In the genomic region with DNA sequence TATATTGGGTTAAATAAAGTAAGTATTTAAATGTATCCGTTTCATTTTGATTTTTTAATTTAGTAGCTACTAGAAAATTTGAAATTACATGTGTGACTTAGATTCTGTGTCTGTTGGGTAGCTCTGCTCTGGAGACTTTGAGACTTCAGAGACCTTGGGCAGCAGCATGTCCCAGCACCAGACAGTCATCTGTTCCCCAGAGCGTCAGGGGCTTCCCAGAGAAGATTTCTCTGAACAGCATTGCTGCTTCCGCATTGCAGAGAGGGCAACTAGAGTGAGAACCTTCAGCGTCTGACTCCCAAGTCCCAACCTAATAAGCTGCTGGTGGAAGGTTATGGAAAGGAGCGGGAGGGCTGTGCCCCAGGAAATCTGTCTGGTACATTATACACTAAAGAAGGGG, we compare ENCODE assay signal across 23 cellular contexts. TPM values are rescaled to one million over a fixed set of nuclear protein-coding genes. Genes with fewer than 3 reads are reported as not detected.
DNase-seq lines count a peak whose midpoint lies in the region; ATAC-seq, FAIRE-seq and TF ChIP-seq lines count a peak whose summit lies in the region.
"Had no signal": no experiment of that assay in that cellular context is flagged by ENCODE, and none has a peak within 500 bp of the region (broad histone marks: within the 10 kb centered on the region; RNA-seq: fewer than 3 reads in every experiment).

No MANE protein-coding gene starts in this region.

- no peaks in the 10 kb centered on the region for H3K9me1 ChIP-seq in K562 (ENCODE audit: control insufficient read depth, insufficient read depth, low read length)

- no peaks in the 10 kb centered on the region for H3K9me2 ChIP-seq in neural cell (ENCODE audit: insufficient read depth, low read length)

- in situ Hi-C loops in K562 (cut with MboI): no loop called here

- no peak for TF ChIP-seq POLR2A in K562 (conservative IDR thresholded peaks at IDR 0.05)
- TF ChIP-seq POLR2A in uterus (IDR thresholded peaks at IDR 0.05): no peak

- no TSS peak for BruUV-seq in K562 (replicated peaks; lab: Mats Ljungman, UMichigan)

- CTCF ChIA-PET in K562 (lab: Yijun Ruan, JAX; ENCODE audit: low intra/inter-chr PET ratio): no interaction called here

- H3K79me2 ChIP-seq in K562 (ENCODE audit: control insufficient read depth, insufficient read depth, low read length): no peaks in the 10 kb centered on the region
- H3K79me2 ChIP-seq in neural cell (replicated peaks; ENCODE audit: insufficient read depth, low read length): peaks cover 3% of the 10 kb centered on the region

- H3K27ac ChIP-seq in K562 (ENCODE audit: extremely low read depth, low read depth, low read length): no peak overlapping the region
- peak overlapping the region; percentile 61 for H3K27ac ChIP-seq in neural cell (ENCODE audit: low read length)
- no peak overlapping the region for H3K27ac ChIP-seq in uterus
- H3K27ac ChIP-seq: BLaER1, GM23248, HL-60 had no signal

- intact Hi-C loops in K562 (cut with micrococcal nuclease): no loop called here
- intact Hi-C loops in uterus (cut with DNase I; ENCODE audit: low total_unique reads): no loop called here

- DNase-seq in Kasumi-1 (lab: John Stamatoyannopoulos, UW) (peak; percentile 51 to 62), K562 (ENCODE audit: extremely low read depth in 1 of 4, low spot score in 3 of 4) (no peak), iPS-NIHi7 (ENCODE audit: extremely low spot score) (no peak), uterus (no peak)
- DNase-seq in effector CD8-positive, alpha-beta T cell (lab: John Stamatoyannopoulos, UW): no peak
- DNase-seq: 8988T; CD4-positive, alpha-beta memory T cell; DMS153; DMS79; GDM1; HCEC 1CT had no signal

- H2AFZ ChIP-seq in K562 (ENCODE audit: low read depth, low read length) (no peak overlapping the region), neural cell (ENCODE audit: low read depth, low read length) (no peak overlapping the region)
- H2AFZ ChIP-seq: GM23248 had no signal

- H3K36me3 ChIP-seq in K562 (ENCODE audit: control insufficient read depth, insufficient read depth, low read length) (no peaks in the 10 kb centered on the region), neural cell (ENCODE audit: insufficient read depth, low read length) (no peaks in the 10 kb centered on the region), uterus (no peaks in the 10 kb centered on the region)
- H3K36me3 ChIP-seq: BLaER1 had no signal

- H3K4me3 ChIP-seq in K562: no peak overlapping the region
- H3K4me3 ChIP-seq in neural cell (ENCODE audit: low read length): peak overlapping the region; percentile 50
- no peak overlapping the region for H3K4me3 ChIP-seq in uterus
- H3K4me3 ChIP-seq: BLaER1, GM23248 had no signal

- no peak for TF ChIP-seq CTCF in K562 (IDR thresholded peaks at IDR 0.05 in 2 of 3, conservative IDR thresholded peaks at IDR 0.05 in 1 of 3; ENCODE audit: insufficient read depth in 2 of 3, low read depth in 1 of 3, low read length in 3 of 3)
- TF ChIP-seq CTCF in neural cell (IDR thresholded peaks at IDR 0.05; ENCODE audit: poor library complexity, severe bottlenecking): no peak
- TF ChIP-seq CTCF in uterus (IDR thresholded peaks at IDR 0.05): no peak

- peaks cover 19% of the 10 kb centered on the region for H4K20me1 ChIP-seq in K562 (replicated peaks; ENCODE audit: control insufficient read depth, insufficient read depth, low read length)
- no peaks in the 10 kb centered on the region for H4K20me1 ChIP-seq in neural cell (ENCODE audit: insufficient read depth)
- H4K20me1 ChIP-seq: BLaER1 had no signal

- no peak for FAIRE-seq in K562 (lab: Jason Lieb, UNC)
- FAIRE-seq: GM19239, H54 had no signal

- no peaks in the 10 kb centered on the region for H3F3A ChIP-seq in neural cell (ENCODE audit: insufficient read depth, low read length, poor library complexity, severe bottlenecking)

- POLR2A ChIA-PET in K562 (lab: Yijun Ruan, JAX): interaction anchor here (1.6 kb wide), 1 partner anchor 10 kb away, joined by 5 read pairs; no protein-coding TSS in a partner anchor

- 8% methylated on average over 5 of the region's 5 CpGs for WGBS in K562 (ENCODE audit: insufficient coverage, low coverage, missing lambda C conversion rate)

- ATAC-seq in K562 (0 out of 3 replicates have a peak, but pooled peaks have one; percentile 24), GM21423 (IDR thresholded peaks at IDR 0.05; ENCODE audit: unreplicated experiment) (no peak)

- TF ChIP-seq EP300 in K562 (IDR thresholded peaks at IDR 0.05; ENCODE audit: low read length) (no peak), neural cell (conservative IDR thresholded peaks at IDR 0.05; ENCODE audit: poor library complexity, severe bottlenecking) (no peak)

- H3K4me2 ChIP-seq in K562 (ENCODE audit: insufficient read depth, low read length) (no peak overlapping the region), neural cell (ENCODE audit: low read length) (no peak overlapping the region)
- H3K4me2 ChIP-seq: BLaER1 had no signal

- H3K4me1 ChIP-seq in K562 (replicated peaks in 1 of 2; ENCODE audit: control insufficient read depth in 2 of 2, insufficient read depth in 2 of 2, low read length in 2 of 2): peaks cover 0 to 8% of the 10 kb centered on the region in 2 experiments; a peak in 1 of 5 replicates
- no peaks in the 10 kb centered on the region for H3K4me1 ChIP-seq in uterus

- no peak for TF ChIP-seq RAD21 in K562 (CRISPR knock-in tag; conservative IDR thresholded peaks at IDR 0.05 in 1 of 2, IDR thresholded peaks at IDR 0.05 in 1 of 2)
- TF ChIP-seq RAD21 in neural cell (conservative IDR thresholded peaks at IDR 0.05): no peak

- H3K27me3 ChIP-seq in K562 (ENCODE audit: control insufficient read depth in 2 of 2, insufficient read depth in 2 of 2, low read length in 2 of 2) (peaks cover 28 to 57% of the 10 kb centered on the region in 2 experiments), neural cell (ENCODE audit: insufficient read depth, low read depth, low read length) (no peaks in the 10 kb centered on the region), uterus (no peaks in the 10 kb centered on the region)
- H3K27me3 ChIP-seq: BLaER1 had no signal

- H3K9me3 ChIP-seq in K562 (replicated peaks; ENCODE audit: control insufficient read depth, insufficient read depth, low read depth, low read length) (no peaks in the 10 kb centered on the region), neural cell (ENCODE audit: low read length) (no peaks in the 10 kb centered on the region), uterus (no peaks in the 10 kb centered on the region)
- H3K9me3 ChIP-seq: BLaER1 had no signal

- no peak overlapping the region for H3K9ac ChIP-seq in K562 (ENCODE audit: insufficient read depth in 1 of 2, low read depth in 2 of 2, low read length in 2 of 2)
- peak overlapping the region; percentile 42 for H3K9ac ChIP-seq in neural cell (ENCODE audit: low read length)
- H3K9ac ChIP-seq: BLaER1, GM23248 had no signal

RNA-seq across cellular contexts. Expression of a gene that starts 6.6 kb away (rescaled TPM):
- total RNA-seq in K562 (2011; cell fraction: chromatin; rRNA removed; ENCODE audit: low replicate concordance): not detected in 2 replicates
- total RNA-seq in K562 (2011; cell fraction: nucleolus; rRNA removed): not detected in 2 replicates
- total RNA-seq in K562 (2011; cell fraction: nucleoplasm; rRNA removed): not detected in 2 replicates
- total RNA-seq in K562 (2014; rRNA removed): not detected in 2 replicates
- not detected in 2 replicates for total RNA-seq in K562 (2014; rRNA removed; fragmentation: Illumina TruSeq; extraction: Trizol)
- total RNA-seq in K562 (2015; rRNA removed; fragmentation: Illumina TruSeq; extraction: Trizol): not detected in 2 replicates
- not detected in 2 replicates for total RNA-seq in K562 (2021)
- polyA plus RNA-seq in K562 (2011; rRNA removed): not detected in 2 replicates
- polyA plus RNA-seq in K562 (2011; cell fraction: cytosol; rRNA removed): not detected in 2 replicates
- polyA plus RNA-seq in K562 (2011; cell fraction: nucleus; rRNA removed): not detected in 2 replicates
- polyA plus RNA-seq in K562 (2012): not detected in 2 replicates
- not detected in 2 replicates for polyA plus RNA-seq in K562 (2014; fragmentation: Illumina TruSeq; extraction: Trizol)
- polyA plus RNA-seq in K562 (2014; fragmentation: Nextera tagmentation; extraction: Ambion mirVana): not detected
- not detected in 2 replicates for polyA plus RNA-seq in K562 (2014; rRNA removed)
- polyA minus RNA-seq in K562 (2011; rRNA and poly(A)+ RNA removed): not detected in 2 replicates
- polyA minus RNA-seq in K562 (2011; cell fraction: cytosol; rRNA and poly(A)+ RNA removed): not detected in 2 replicates
- not detected in 2 replicates for polyA minus RNA-seq in K562 (2011; cell fraction: nucleus; rRNA and poly(A)+ RNA removed)
- not detected in 2 replicates for polyA plus RNA-seq in neural cell
- polyA minus RNA-seq in neural cell: not detected in 2 replicates
- under 1 TPM in 1 of 4 donors, not detected in 3; 0.14 TPM for total RNA-seq in uterus
- total RNA-seq: A673, Daoy, GM23248, HT1080 had no signal
- polyA plus RNA-seq: AG04450, CD14-positive monocyte, GM23248 had no signal

RNA-seq across cellular contexts. Expression of a gene that starts 8.3 kb away (rescaled TPM):
- 21.0 and 31.5 TPM in 2 replicates for total RNA-seq in K562 (2011; cell fraction: chromatin; rRNA removed; ENCODE audit: low replicate concordance)
- 9.5 and 11.7 TPM in 2 replicates for total RNA-seq in K562 (2011; cell fraction: nucleolus; rRNA removed)
- 16.6 and 17.5 TPM in 2 replicates for total RNA-seq in K562 (2011; cell fraction: nucleoplasm; rRNA removed)
- total RNA-seq in K562 (2014; rRNA removed): 7.1 and 7.2 TPM in 2 replicates
- total RNA-seq in K562 (2014; rRNA removed; fragmentation: Illumina TruSeq; extraction: Trizol): 8.4 and 9.6 TPM in 2 replicates
- 3.4 and 4.3 TPM in 2 replicates for total RNA-seq in K562 (2015; rRNA removed; fragmentation: Illumina TruSeq; extraction: Trizol)
- total RNA-seq in K562 (2021): 11.4 and 11.5 TPM in 2 replicates
- 17.0 and 21.3 TPM in 2 replicates for polyA plus RNA-seq in K562 (2011; rRNA removed)
- 8.6 and 14.0 TPM in 2 replicates for polyA plus RNA-seq in K562 (2011; cell fraction: cytosol; rRNA removed)
- 14.9 and 15.1 TPM in 2 replicates for polyA plus RNA-seq in K562 (2011; cell fraction: nucleus; rRNA removed)
- 9.0 and 10.0 TPM in 2 replicates for polyA plus RNA-seq in K562 (2012)
- polyA plus RNA-seq in K562 (2014; fragmentation: Illumina TruSeq; extraction: Trizol): 10.8 and 11.4 TPM in 2 replicates
- polyA plus RNA-seq in K562 (2014; fragmentation: Nextera tagmentation; extraction: Ambion mirVana): 1 to 10 TPM; 5.3 to 6.9 TPM
- polyA plus RNA-seq in K562 (2014; rRNA removed): 8.9 and 10.3 TPM in 2 replicates
- 14.0 and 16.3 TPM in 2 replicates for polyA minus RNA-seq in K562 (2011; rRNA and poly(A)+ RNA removed)
- 5.1 and 5.3 TPM in 2 replicates for polyA minus RNA-seq in K562 (2011; cell fraction: cytosol; rRNA and poly(A)+ RNA removed)
- polyA minus RNA-seq in K562 (2011; cell fraction: nucleus; rRNA and poly(A)+ RNA removed): 4.6 and 6.3 TPM in 2 replicates
- polyA plus RNA-seq in neural cell: 19.5 and 26.5 TPM in 2 replicates
- polyA minus RNA-seq in neural cell: 24.6 and 28.6 TPM in 2 replicates
- total RNA-seq in uterus: 1 to 10 TPM in 2 of 4 donors, under 1 TPM in 2; 0.26 to 6.8 (median 1.8) TPM

RNA-seq across cellular contexts. Expression of a gene that starts 33.0 kb away (rescaled TPM):
- total RNA-seq in K562 (2011; cell fraction: chromatin; rRNA removed; ENCODE audit: low replicate concordance): not detected in 2 replicates
- not detected in 2 replicates for total RNA-seq in K562 (2011; cell fraction: nucleolus; rRNA removed)
- total RNA-seq in K562 (2011; cell fraction: nucleoplasm; rRNA removed): not detected in 2 replicates
- total RNA-seq in K562 (2014; rRNA removed) (not detected in 2 replicates), K562 (2014; rRNA removed; fragmentation: Illumina TruSeq; extraction: Trizol) (not detected in 2 replicates), K562 (2015; rRNA removed; fragmentation: Illumina TruSeq; extraction: Trizol) (not detected in 2 replicates), K562 (2021) (not detected in 2 replicates), uterus (1 to 10 TPM in 2 of 4 donors, under 1 TPM in 2; 0.51 to 4.8 (median 2.1) TPM)
- polyA plus RNA-seq in K562 (2011; rRNA removed) (not detected in 2 replicates), K562 (2014; fragmentation: Illumina TruSeq; extraction: Trizol) (not detected in 2 replicates), K562 (2014; fragmentation: Nextera tagmentation; extraction: Ambion mirVana) (not detected), K562 (2014; rRNA removed) (not detected in 2 replicates), neural cell (0.28 and 0.45 TPM in 2 replicates)
- not detected in 2 replicates for polyA plus RNA-seq in K562 (2011; cell fraction: cytosol; rRNA removed)
- not detected in 2 replicates for polyA plus RNA-seq in K562 (2011; cell fraction: nucleus; rRNA removed)
- polyA plus RNA-seq in K562 (2012): not detected in 2 replicates
- not detected in 2 replicates for polyA minus RNA-seq in K562 (2011; rRNA and poly(A)+ RNA removed)
- not detected in 2 replicates for polyA minus RNA-seq in K562 (2011; cell fraction: cytosol; rRNA and poly(A)+ RNA removed)
- polyA minus RNA-seq in K562 (2011; cell fraction: nucleus; rRNA and poly(A)+ RNA removed): not detected in 2 replicates
- polyA minus RNA-seq in neural cell: 0.49 TPM in 1 of 2 replicates, not detected in the other
- total RNA-seq: A673, Daoy, GM23248, HT1080 had no signal
- polyA plus RNA-seq: AG04450, CD14-positive monocyte, GM23248 had no signal

RNA-seq across cellular contexts. Expression of a gene that starts 35.3 kb away (rescaled TPM):
- 38.3 and 58.5 TPM in 2 replicates for total RNA-seq in K562 (2011; cell fraction: chromatin; rRNA removed; ENCODE audit: low replicate concordance)
- total RNA-seq in K562 (2011; cell fraction: nucleolus; rRNA removed): 49.9 and 50.7 TPM in 2 replicates
- total RNA-seq in K562 (2011; cell fraction: nucleoplasm; rRNA removed): 49.1 and 63.6 TPM in 2 replicates
- 111 and 159 TPM in 2 replicates for total RNA-seq in K562 (2014; rRNA removed)
- 115 and 128 TPM in 2 replicates for total RNA-seq in K562 (2014; rRNA removed; fragmentation: Illumina TruSeq; extraction: Trizol)
- total RNA-seq in K562 (2015; rRNA removed; fragmentation: Illumina TruSeq; extraction: Trizol): 122 and 128 TPM in 2 replicates
- total RNA-seq in K562 (2021): 106 and 123 TPM in 2 replicates
- 161 and 162 TPM in 2 replicates for polyA plus RNA-seq in K562 (2011; rRNA removed)
- polyA plus RNA-seq in K562 (2011; cell fraction: cytosol; rRNA removed): 79.0 and 134 TPM in 2 replicates
- polyA plus RNA-seq in K562 (2011; cell fraction: nucleus; rRNA removed): 117 and 151 TPM in 2 replicates
- 104 and 130 TPM in 2 replicates for polyA plus RNA-seq in K562 (2012)
- polyA plus RNA-seq in K562 (2014; fragmentation: Illumina TruSeq; extraction: Trizol): 124 and 132 TPM in 2 replicates
- polyA plus RNA-seq in K562 (2014; fragmentation: Nextera tagmentation; extraction: Ambion mirVana): 10 to 100 TPM; 38.0 to 57.0 TPM
- 110 and 115 TPM in 2 replicates for polyA plus RNA-seq in K562 (2014; rRNA removed)
- polyA minus RNA-seq in K562 (2011; rRNA and poly(A)+ RNA removed): 98.0 and 108 TPM in 2 replicates
- 54.2 and 58.0 TPM in 2 replicates for polyA minus RNA-seq in K562 (2011; cell fraction: cytosol; rRNA and poly(A)+ RNA removed)
- polyA minus RNA-seq in K562 (2011; cell fraction: nucleus; rRNA and poly(A)+ RNA removed): 23.6 and 33.0 TPM in 2 replicates
- 119 and 134 TPM in 2 replicates for polyA plus RNA-seq in neural cell
- 61.6 and 66.3 TPM in 2 replicates for polyA minus RNA-seq in neural cell
- total RNA-seq in uterus: 10 to 100 TPM; 54.1 to 88.9 (median 61.8) TPM

RNA-seq across cellular contexts. Expression of a gene that starts 41.0 kb away (rescaled TPM):
- not detected in 2 replicates for total RNA-seq in K562 (2011; cell fraction: chromatin; rRNA removed; ENCODE audit: low replicate concordance)
- not detected in 2 replicates for total RNA-seq in K562 (2011; cell fraction: nucleolus; rRNA removed)
- total RNA-seq in K562 (2011; cell fraction: nucleoplasm; rRNA removed): not detected in 2 replicates
- total RNA-seq in K562 (2014; rRNA removed) (not detected in 2 replicates), K562 (2014; rRNA removed; fragmentation: Illumina TruSeq; extraction: Trizol) (not detected in 2 replicates), K562 (2015; rRNA removed; fragmentation: Illumina TruSeq; extraction: Trizol) (not detected in 2 replicates), K562 (2021) (not detected in 2 replicates), uterus (not detected)
- polyA plus RNA-seq in K562 (2011; rRNA removed) (not detected in 2 replicates), K562 (2014; fragmentation: Illumina TruSeq; extraction: Trizol) (not detected in 2 replicates), K562 (2014; fragmentation: Nextera tagmentation; extraction: Ambion mirVana) (not detected), K562 (2014; rRNA removed) (not detected in 2 replicates), neural cell (not detected in 2 replicates)
- polyA plus RNA-seq in K562 (2011; cell fraction: cytosol; rRNA removed): not detected in 2 replicates
- not detected in 2 replicates for polyA plus RNA-seq in K562 (2011; cell fraction: nucleus; rRNA removed)
- polyA plus RNA-seq in K562 (2012): not detected in 2 replicates
- not detected in 2 replicates for polyA minus RNA-seq in K562 (2011; rRNA and poly(A)+ RNA removed)
- polyA minus RNA-seq in K562 (2011; cell fraction: cytosol; rRNA and poly(A)+ RNA removed): not detected in 2 replicates
- polyA minus RNA-seq in K562 (2011; cell fraction: nucleus; rRNA and poly(A)+ RNA removed): not detected in 2 replicates
- not detected in 2 replicates for polyA minus RNA-seq in neural cell
- total RNA-seq: A673, Daoy, GM23248, HT1080 had no signal
- polyA plus RNA-seq: AG04450, CD14-positive monocyte had no signal

Comparison
In these comparisons a context has a peak if more than half of its experiments do, and no peak if none do; other contexts are left out.
1. DNase-seq: peak in Kasumi-1 (2 of 2); none in K562 (0 of 4), iPS-NIHi7 (single experiment), uterus (0 of 2) and effector CD8-positive, alpha-beta T cell (single experiment).